In the genomic region with DNA sequence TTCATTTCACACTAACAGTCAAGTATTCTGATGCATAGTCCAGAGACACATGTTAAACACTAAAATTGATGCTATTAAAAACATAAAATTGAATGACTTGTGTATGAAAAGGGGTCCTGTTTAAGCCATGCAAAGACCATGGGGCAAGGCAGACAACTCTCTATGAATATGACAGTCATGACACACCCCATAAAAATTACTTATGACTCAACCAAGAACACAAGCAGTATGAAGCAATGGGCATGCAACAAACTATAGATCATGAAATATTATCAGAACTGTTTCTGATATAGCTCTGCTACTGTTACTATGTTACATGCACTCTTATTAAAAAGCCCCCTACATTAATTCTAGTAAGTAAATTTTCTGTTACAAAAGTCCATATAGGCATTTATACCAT, we compare ENCODE assay signal across 1 cellular context.
TF ChIP-seq lines count a peak whose summit lies in the region.

No MANE protein-coding gene starts in this region.

TF ChIP-seq in SK-N-SH treated with all-trans-retinoic acid at 6 μM for 48 hours, 23 proteins besides CTCF, POLR2A, EP300 and RAD21 (continued from another document):
- TF ChIP-seq CSDC2 (CRISPR knock-in tag; IDR thresholded peaks at IDR 0.05) = no peak
- TF ChIP-seq ZNF565 (CRISPR knock-in tag; conservative IDR thresholded peaks at IDR 0.05; ENCODE audit: low read depth) = no peak
- no peak for TF ChIP-seq ZFP3 (CRISPR knock-in tag; IDR thresholded peaks at IDR 0.05)
